Comparison of ENCODE assay signal across 8 cellular contexts in the genomic region with DNA sequence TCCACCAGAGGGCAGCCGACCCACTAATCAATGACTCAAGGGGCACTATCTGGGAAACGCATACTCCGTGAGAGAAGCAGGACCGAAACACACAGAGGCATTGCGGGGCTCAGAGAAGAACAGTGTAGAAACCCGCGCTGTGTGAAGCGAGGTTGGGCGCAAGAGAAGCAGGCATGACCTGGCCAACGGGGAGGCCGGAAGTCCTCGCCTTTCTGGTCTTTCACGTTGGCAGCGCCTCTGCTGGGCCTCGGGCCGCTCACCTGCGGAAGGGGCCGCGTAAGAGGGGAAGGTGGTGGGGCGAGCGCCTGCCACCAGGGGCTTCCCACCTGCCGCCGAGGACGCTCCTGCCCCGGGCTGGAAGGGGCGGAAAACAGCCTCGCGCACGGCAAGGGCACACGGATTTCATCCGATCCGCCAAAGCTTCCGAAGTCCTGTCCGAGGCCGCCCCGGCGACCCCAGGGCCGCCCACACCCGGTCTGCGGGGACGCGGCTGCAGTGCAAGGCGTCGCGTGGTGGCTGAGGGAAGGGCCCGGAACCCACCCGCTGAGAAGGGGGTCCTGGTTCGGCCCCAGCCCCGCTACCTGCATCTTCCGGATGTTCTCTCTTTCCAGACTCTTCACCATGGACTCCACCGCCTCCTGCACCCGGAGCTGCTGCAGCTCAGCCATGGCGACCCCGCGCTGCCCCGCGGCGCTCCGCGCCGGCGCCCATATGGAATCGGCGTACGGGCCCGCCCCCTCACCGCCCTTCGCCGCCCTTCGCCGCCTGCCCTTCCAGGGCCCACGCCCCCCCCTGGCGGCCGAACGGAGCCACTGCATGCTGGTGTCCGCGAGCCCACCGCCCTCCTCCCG. TPM values are rescaled to one million over a fixed set of nuclear protein-coding genes. Genes with fewer than 3 reads are reported as not detected.
DNase-seq lines count a peak whose midpoint lies in the region; ATAC-seq and TF ChIP-seq lines count a peak whose summit lies in the region.

A gene (minus strand): TSS at position 724 of the 851 bp plus-strand sequence. CDS start 56 bp downstream, at position 668.

- TF ChIP-seq CTCF in C4-2B (conservative IDR thresholded peaks at IDR 0.05) = peak; percentile 79

- ATAC-seq in HG03460 (IDR thresholded peaks at IDR 0.05; ENCODE audit: unreplicated experiment) = peak; percentile 75
- peak; percentile 89 for ATAC-seq in activated CD8-positive, alpha-beta T cell treated with anti-CD3 and anti-CD28 coated beads, Interleukin-2, amount 10 ng/mL, durations not matched to agents 7 days and 5 days

- H3K4me1 Mint-ChIP-seq in activated CD8-positive, alpha-beta T cell treated with anti-CD3 and anti-CD28 coated beads, Interleukin-2, amount 10 ng/mL, durations not matched to agents 7 days and 5 days (ENCODE audit: low read depth) = peaks cover 41% of the 10 kb centered on the region

- CTCF ChIA-PET in activated CD8-positive, alpha-beta T cell treated with anti-CD3 and anti-CD28 coated beads, Interleukin-2, amount 10 ng/mL, durations not matched to agents 7 days and 5 days (lab: Charles Lee) = interaction anchor here (0.7 to 5.5 kb wide), 13 partner anchors 8 to 474 kb away, joined by 3 to 95 read pairs (median 15); a partner anchor contains a TSS

- no peaks in the 10 kb centered on the region for H3K9me3 Mint-ChIP-seq in activated CD8-positive, alpha-beta T cell treated with anti-CD3 and anti-CD28 coated beads, Interleukin-2, amount 10 ng/mL, durations not matched to agents 7 days and 5 days (ENCODE audit: insufficient read depth)

- peaks cover 35% of the 10 kb centered on the region for H3K36me3 Mint-ChIP-seq in activated CD8-positive, alpha-beta T cell treated with anti-CD3 and anti-CD28 coated beads, Interleukin-2, amount 10 ng/mL, durations not matched to agents 7 days and 5 days (ENCODE audit: low read depth)

- H3K27ac Mint-ChIP-seq in activated CD8-positive, alpha-beta T cell treated with anti-CD3 and anti-CD28 coated beads, Interleukin-2, amount 10 ng/mL, durations not matched to agents 7 days and 5 days = peak within 1 kb of the TSS; percentile 98

- H3K4me3 Mint-ChIP-seq in activated CD8-positive, alpha-beta T cell treated with anti-CD3 and anti-CD28 coated beads, Interleukin-2, amount 10 ng/mL, durations not matched to agents 7 days and 5 days = peak within 1 kb of the TSS; percentile 94

- peak within 1 kb of the TSS; percentile 97 for H3K27ac ChIP-seq in C4-2B

- H3K27me3 Mint-ChIP-seq in activated CD8-positive, alpha-beta T cell treated with anti-CD3 and anti-CD28 coated beads, Interleukin-2, amount 10 ng/mL, durations not matched to agents 7 days and 5 days (ENCODE audit: low read depth) = no peaks in the 10 kb centered on the region

- POLR2A ChIA-PET in activated CD8-positive, alpha-beta T cell treated with anti-CD3 and anti-CD28 coated beads, Interleukin-2, amount 10 ng/mL, durations not matched to agents 7 days and 5 days (lab: Charles Lee) = interaction anchor here (0.7 to 4.2 kb wide), 5 partner anchors 8 to 834 kb away, joined by 3 to 31 read pairs (median 4); a partner anchor contains a TSS

- DNase-seq in GM19240 (ENCODE audit: insufficient read length, low spot score) = peak; percentile 69
- DNase-seq in NCI-H82 treated with DMSO at 0.1 percent for 48 hours (lab: John Stamatoyannopoulos, UW; ENCODE audit: unreplicated experiment) = peak; percentile 69
- DNase-seq in activated CD8-positive, alpha-beta T cell treated with anti-CD3 and anti-CD28 coated beads, Interleukin-2, amount 10 ng/mL, durations not matched to agents 7 days and 5 days = peak; percentile 90
- peak; percentile 87 for DNase-seq in effector CD8-positive, alpha-beta T cell (lab: John Stamatoyannopoulos, UW)
- DNase-seq in medulla oblongata (ENCODE audit: extremely low spot score) = peak; percentile 81
- DNase-seq in stimulated activated CD4-positive, alpha-beta T cell treated with anti-CD3 and anti-CD28 coated beads, TNF-alpha, amount 100 ng/mL, for 48 hours (ENCODE audit: low read depth in 3 of 3) = peak; percentile 79 to 87 (median 86)

RNA-seq across cellular contexts. Expression of the gene that starts here (rescaled TPM):
- total RNA-seq in activated CD8-positive, alpha-beta T cell treated with anti-CD3 and anti-CD28 coated beads, Interleukin-2, amount 10 ng/mL, durations not matched to agents 7 days and 5 days = 10 to 100 TPM; 45.5 to 51.0 TPM

Comparison
In these comparisons a context has a peak if more than half of its experiments do, and no peak if none do; other contexts are left out.
1. Peak in every context shown above with its lines: DNase-seq, ATAC-seq and H3K27ac ChIP-seq.